ENCODE assay signal across 1 cellular context in genomic region chr14:67391266-67391665, GRCh38.
TF ChIP-seq lines count a peak whose summit lies in the region.

No MANE protein-coding gene starts in this region.

TF ChIP-seq in K562, 482 proteins besides CTCF, POLR2A, EP300 and RAD21 (continues in another document):
- TF ChIP-seq TEAD4 (IDR thresholded peaks at IDR 0.05; ENCODE audit: low read length): peak; percentile 68
- no peak for TF ChIP-seq TEAD4 (CRISPR knock-in tag; IDR thresholded peaks at IDR 0.05; ENCODE audit: borderline replicate concordance)
- TF ChIP-seq TAL1 (IDR thresholded peaks at IDR 0.05): peak; percentile 55
- TF ChIP-seq MGA (IDR thresholded peaks at IDR 0.05): peak; percentile 18; the same call in 1 of the 2 replicates
- TF ChIP-seq ZBTB40 (IDR thresholded peaks at IDR 0.05): no peak
- no peak for TF ChIP-seq ZBTB40 (CRISPR knock-in tag; IDR thresholded peaks at IDR 0.05)
- no peak for TF ChIP-seq CHD4 (IDR thresholded peaks at IDR 0.05; ENCODE audit: insufficient read depth, insufficient replicate concordance, low read depth, low read length, poor library complexity, severe bottlenecking)
- 0 out of 2 replicates have a peak, but pooled peaks have one; percentile 13 for TF ChIP-seq MYC (IDR thresholded peaks at IDR 0.05; ENCODE audit: low read depth, low read length)
- no peak for TF ChIP-seq MYC (CRISPR knock-in tag; IDR thresholded peaks at IDR 0.05; ENCODE audit: borderline replicate concordance, low read depth)
- TF ChIP-seq TCF3 (CRISPR knock-in tag; IDR thresholded peaks at IDR 0.05): peak; percentile 52; the same call in 1 of the 2 replicates
- no peak for TF ChIP-seq SREBF2 (CRISPR knock-in tag; IDR thresholded peaks at IDR 0.05)
- peak; percentile 55 for TF ChIP-seq DPF2 (IDR thresholded peaks at IDR 0.05)
- no peak for TF ChIP-seq TAF7 (tag; IDR thresholded peaks at IDR 0.05)
- no peak for TF ChIP-seq HDAC2 (IDR thresholded peaks at IDR 0.05)
- TF ChIP-seq SMARCE1 (IDR thresholded peaks at IDR 0.05): peak; percentile 59; the same call in 1 of the 2 replicates
- TF ChIP-seq ZNF3 (CRISPR knock-in tag; IDR thresholded peaks at IDR 0.05): no peak
- TF ChIP-seq FOXJ3 (CRISPR knock-in tag; IDR thresholded peaks at IDR 0.05): no peak
- TF ChIP-seq CBFA2T2 (conservative IDR thresholded peaks at IDR 0.05): peak; percentile 60
- TF ChIP-seq FOXM1 (IDR thresholded peaks at IDR 0.05; ENCODE audit: low read depth): 0 out of 2 replicates have a peak, but pooled peaks have one; percentile 27
- TF ChIP-seq FOXM1 (CRISPR knock-in tag; IDR thresholded peaks at IDR 0.05; ENCODE audit: low read depth): no peak
- no peak for TF ChIP-seq CSDE1 (IDR thresholded peaks at IDR 0.05)
- TF ChIP-seq, protein P1, sequence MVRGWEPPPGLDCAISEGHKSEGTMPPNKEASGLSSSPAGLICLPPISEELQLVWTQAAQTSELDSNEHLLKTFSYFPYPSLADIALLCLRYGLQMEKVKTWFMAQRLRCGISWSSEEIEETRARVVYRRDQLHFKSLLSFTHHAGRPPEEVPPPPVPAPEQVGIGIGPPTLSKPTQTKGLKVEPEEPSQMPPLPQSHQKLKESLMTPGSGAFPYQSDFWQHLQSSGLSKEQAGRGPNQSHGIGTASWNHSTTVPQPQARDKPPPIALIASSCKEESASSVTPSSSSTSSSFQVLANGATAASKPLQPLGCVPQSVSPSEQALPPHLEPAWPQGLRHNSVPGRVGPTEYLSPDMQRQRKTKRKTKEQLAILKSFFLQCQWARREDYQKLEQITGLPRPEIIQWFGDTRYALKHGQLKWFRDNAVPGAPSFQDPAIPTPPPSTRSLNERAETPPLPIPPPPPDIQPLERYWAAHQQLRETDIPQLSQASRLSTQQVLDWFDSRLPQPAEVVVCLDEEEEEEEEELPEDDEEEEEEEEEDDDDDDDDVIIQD (CRISPR knock-in tag; IDR thresholded peaks at IDR 0.05): no peak
- TF ChIP-seq NCOA2 (IDR thresholded peaks at IDR 0.05; ENCODE audit: partially characterized antibody in 2 of 2): no peak
- peak; percentile 60; the same call in 1 of the 2 replicates for TF ChIP-seq L3MBTL2 (IDR thresholded peaks at IDR 0.05)
- 0 out of 2 replicates have a peak, but pooled peaks have one; percentile 30 for TF ChIP-seq BHLHE40 (IDR thresholded peaks at IDR 0.05; ENCODE audit: low read length)
- TF ChIP-seq MLLT1 (IDR thresholded peaks at IDR 0.05): no peak
- no peak for TF ChIP-seq NR0B1 (IDR thresholded peaks at IDR 0.05; ENCODE audit: partially characterized antibody)
- 0 out of 2 replicates have a peak, but pooled peaks have one; percentile 20 for TF ChIP-seq ZFX (CRISPR knock-in tag; IDR thresholded peaks at IDR 0.05)
